ENCODE assay signal across 8 cellular contexts in genomic region chr17:4788807-4789700, GRCh38. TPM values are rescaled to one million over a fixed set of nuclear protein-coding genes. Genes with fewer than 3 reads are reported as not detected.
DNase-seq lines count a peak whose midpoint lies in the region; ATAC-seq and TF ChIP-seq lines count a peak whose summit lies in the region.

Gene GLTPD2 (plus strand): TSS chr17:4788964. CDS start chr17:4789012, 48 bp downstream.

- WGBS in esophagus muscularis mucosa: 18% methylated on average over 17 of the region's 62 CpGs

- H3K9ac ChIP-seq in parathyroid adenoma: peak within 1 kb of the TSS; percentile 56

- ATAC-seq in HG02642 (IDR thresholded peaks at IDR 0.05; ENCODE audit: poor library complexity, unreplicated experiment): no peak

- H2AFZ ChIP-seq in parathyroid adenoma: peak within 1 kb of the TSS; percentile 81

- H3K4me3 ChIP-seq in esophagus muscularis mucosa (peak within 1 kb of the TSS; percentile 71 to 84 (median 74)), parathyroid adenoma (ENCODE audit: low read depth, low read length) (peak within 1 kb of the TSS; percentile 80)

- no peak for TF ChIP-seq EP300 in esophagus muscularis mucosa (IDR thresholded peaks at IDR 0.05)

- H3K4me2 ChIP-seq in parathyroid adenoma (ENCODE audit: low read length): peak within 1 kb of the TSS; percentile 92

- H3K79me2 ChIP-seq in parathyroid adenoma: no peaks in the 10 kb centered on the region

- H3K27me3 ChIP-seq in esophagus muscularis mucosa (peaks cover 0 to 17% (median 4%) of the 10 kb centered on the region in 4 donors), parathyroid adenoma (ENCODE audit: control insufficient read depth, insufficient read depth, low read length) (no peaks in the 10 kb centered on the region)

- no peak for TF ChIP-seq POLR2A in esophagus muscularis mucosa (IDR thresholded peaks at IDR 0.05; ENCODE audit: low read depth)

- H3K36me3 Mint-ChIP-seq in T-helper 1 cell treated with Interleukin-12 subunit alpha and Interleukin-12 subunit beta and Interleukin-4 antibody, amounts not matched to agents 30 μg/mL and 1 μg/mL, for 36 hours (ENCODE audit: low read depth): peaks cover 2% of the 10 kb centered on the region

- H3K27ac Mint-ChIP-seq in T-helper 1 cell treated with Interleukin-12 subunit alpha and Interleukin-12 subunit beta and Interleukin-4 antibody, amounts not matched to agents 30 μg/mL and 1 μg/mL, for 36 hours: peak within 1 kb of the TSS; percentile 68

- TF ChIP-seq CTCF in esophagus muscularis mucosa (IDR thresholded peaks at IDR 0.05) (no peak), parathyroid adenoma (IDR thresholded peaks at IDR 0.05) (no peak)

- no peak for DNase-seq in T-helper 1 cell
- DNase-seq in RKO (ENCODE audit: low spot score): peak; percentile 28
- no peak for DNase-seq in esophagus muscularis mucosa (ENCODE audit: extremely low spot score)
- DNase-seq in GM19238 (ENCODE audit: insufficient read length, low spot score): no peak
- no peak for DNase-seq in stimulated activated CD4-positive, alpha-beta T cell treated with anti-CD3 and anti-CD28 coated beads, Interleukin-4, amount 100 ng/mL, for 24 hours

- intact Hi-C loops in esophagus muscularis mucosa (cut with DNase I): loop anchor here (2.0 kb wide), 1 partner anchor 56 kb away; no protein-coding TSS in a partner anchor

- H3K4me1 Mint-ChIP-seq in T-helper 1 cell treated with Interleukin-12 subunit alpha and Interleukin-12 subunit beta and Interleukin-4 antibody, amounts not matched to agents 30 μg/mL and 1 μg/mL, for 36 hours (ENCODE audit: low read depth): peaks cover 21% of the 10 kb centered on the region

- H3K4me1 ChIP-seq in esophagus muscularis mucosa (peaks cover 36 to 50% (median 49%) of the 10 kb centered on the region in 4 donors), parathyroid adenoma (peaks cover 22% of the 10 kb centered on the region)

- H3K9me3 ChIP-seq in esophagus muscularis mucosa: no peaks in the 10 kb centered on the region
- no peaks in the 10 kb centered on the region for H3K9me3 ChIP-seq in parathyroid adenoma (ENCODE audit: control insufficient read depth, low read length)

- peak within 1 kb of the TSS; percentile 77 for H3K4me3 Mint-ChIP-seq in T-helper 1 cell treated with Interleukin-12 subunit alpha and Interleukin-12 subunit beta and Interleukin-4 antibody, amounts not matched to agents 30 μg/mL and 1 μg/mL, for 36 hours

- H3K27me3 Mint-ChIP-seq in T-helper 1 cell treated with Interleukin-12 subunit alpha and Interleukin-12 subunit beta and Interleukin-4 antibody, amounts not matched to agents 30 μg/mL and 1 μg/mL, for 36 hours (ENCODE audit: low read depth): peaks cover 47% of the 10 kb centered on the region

- no peaks in the 10 kb centered on the region for H3K36me3 ChIP-seq in esophagus muscularis mucosa
- H3K36me3 ChIP-seq in parathyroid adenoma (ENCODE audit: control insufficient read depth, insufficient read depth, low read length): no peaks in the 10 kb centered on the region

- H3K9me3 Mint-ChIP-seq in T-helper 1 cell treated with Interleukin-12 subunit alpha and Interleukin-12 subunit beta and Interleukin-4 antibody, amounts not matched to agents 30 μg/mL and 1 μg/mL, for 36 hours: no peaks in the 10 kb centered on the region

- H3K27ac ChIP-seq in esophagus muscularis mucosa (replicated peaks in 1 of 4): peak within 1 kb of the TSS; percentile 94 to 98 (median 98)
- peak within 1 kb of the TSS; percentile 91 for H3K27ac ChIP-seq in parathyroid adenoma

RNA-seq across cellular contexts. Expression of gene GLTPD2, which starts in this region (rescaled TPM):
- total RNA-seq in esophagus muscularis mucosa: not detected
